ENCODE assay signal across 13 cellular contexts in genomic region chr14:68891851-68892660, GRCh38.
DNase-seq lines count a peak whose midpoint lies in the region; ATAC-seq and TF ChIP-seq lines count a peak whose summit lies in the region.
"Had no signal": no experiment of that assay in that cellular context is flagged by ENCODE, and none has a peak within 500 bp of the region (broad histone marks: within the 10 kb centered on the region; RNA-seq: fewer than 3 reads in every experiment).

No MANE protein-coding gene starts in this region.

- H3K36me3 Mint-ChIP-seq in chondrocyte (ENCODE audit: low read depth) (peaks cover 73% of the 10 kb centered on the region), H9 (ENCODE audit: insufficient read depth in 1 of 3, low read depth in 3 of 3) (peaks cover 50 to 97% (median 83%) of the 10 kb centered on the region in 3 experiments)

- in situ Hi-C loops in transverse colon (cut with MboI; ENCODE audit: low pct_ligation_motif_present in 1 of 4, low pct_unique_long_range_greater_than_20kb in 1 of 4, low sequenced_read_pairs in 3 of 4): no loop called here

- H3K36me3 ChIP-seq in mesodermal cell (ENCODE audit: control insufficient read depth, insufficient read depth, low read length) (peaks cover 96% of the 10 kb centered on the region), transverse colon (peaks cover 0 to 47% (median 14%) of the 10 kb centered on the region in 4 donors)

- ATAC-seq in GM19035 (IDR thresholded peaks at IDR 0.05; ENCODE audit: unreplicated experiment): no peak
- ATAC-seq: naive thymus-derived CD8-positive, alpha-beta T cell had no signal

- no peak overlapping the region for H3K4me2 ChIP-seq in H9 (ENCODE audit: insufficient read depth, insufficient read length, low read length)

- H3K9me3 ChIP-seq in mesodermal cell (ENCODE audit: control insufficient read depth, low read length) (no peaks in the 10 kb centered on the region), transverse colon (no peaks in the 10 kb centered on the region), H9 (ENCODE audit: control insufficient read depth, low read depth, low read length) (no peaks in the 10 kb centered on the region)

- no peak overlapping the region for H2BK12ac ChIP-seq in H9 (ENCODE audit: insufficient read length, low read depth, low read length)

- H3K4me1 Mint-ChIP-seq in chondrocyte (ENCODE audit: low read depth): peaks cover 92% of the 10 kb centered on the region
- H3K4me1 Mint-ChIP-seq in H9: no peaks in the 10 kb centered on the region

- H3K56ac ChIP-seq in H9 (ENCODE audit: insufficient read length, low read depth, low read length): no peak overlapping the region

- H3K4me3 Mint-ChIP-seq in chondrocyte (ENCODE audit: unreplicated experiment) (no peak overlapping the region), H9 (no peak overlapping the region)
- H3K4me3 Mint-ChIP-seq: dendritic cell treated with granulocyte-macrophage colony-stimulating factor and Interleukin-4, amounts not matched to agents 40 ng/mL and 50 ng/mL, for 4 days; naive thymus-derived CD8-positive, alpha-beta T cell had no signal

- TF ChIP-seq CTCF in chondrocyte (IDR thresholded peaks at IDR 0.05) (no peak), transverse colon (IDR thresholded peaks at IDR 0.05) (no peak), H9 (conservative IDR thresholded peaks at IDR 0.05) (no peak)

- no peak overlapping the region for H2AFZ ChIP-seq in H9 (ENCODE audit: low read length)

- DNase-seq in activated effector memory CD4-positive, alpha-beta T cell treated with anti-CD3 and anti-CD28 coated beads, Interleukin-2, amount 50 U/mL, for 16 hours: peak; percentile 34
- DNase-seq in activated effector memory CD4-positive, alpha-beta T cell treated with Interleukin-2 at 50 U/mL for 16 hours: no peak
- DNase-seq in chondrocyte (ENCODE audit: low spot score) (no peak), transverse colon (no peak), NOMO-1 treated with dmso at 0.1 percent for 144 hours (lab: John Stamatoyannopoulos, UW; ENCODE audit: unreplicated experiment) (no peak), H9 (no peak)
- DNase-seq: NCI-H2107 had no signal

- no peak overlapping the region; the same call in 1 of the 2 replicates for H3K14ac ChIP-seq in H9 (ENCODE audit: insufficient read depth, low read length)

- no peak for TF ChIP-seq POLR2A in transverse colon (IDR thresholded peaks at IDR 0.05)

- no peak overlapping the region for H3T11ph ChIP-seq in H9 (ENCODE audit: low read length)

- no peak overlapping the region for H4K91ac ChIP-seq in H9 (ENCODE audit: insufficient read length, low read depth, low read length)

- H4K20me1 ChIP-seq in H9 (ENCODE audit: control insufficient read depth, insufficient read depth, insufficient read length): no peaks in the 10 kb centered on the region

- 95 to 99% methylated on average over 13 to 18 of the region's 21 CpGs for WGBS in mesodermal cell (ENCODE audit: insufficient coverage in 2 of 2), 2 experiments
- 90% methylated on average over 2 to 18 of the region's 21 CpGs for whole genome bisulfite sequencing in transverse colon (ENCODE audit: low coverage in 1 of 2), 2 donors
- no CpG with 5 or more reads among the region's 21 CpGs for WGBS in H9 (ENCODE audit: extremely low coverage, insufficient read length, low lambda C conversion rate)

- H3K23me2 ChIP-seq in H9 (ENCODE audit: insufficient read length, low read depth, low read length, poor library complexity, severe bottlenecking): no peaks in the 10 kb centered on the region

- no peak for TF ChIP-seq EP300 in transverse colon (IDR thresholded peaks at IDR 0.05; ENCODE audit: low read depth)

- H2BK20ac ChIP-seq in H9 (ENCODE audit: low read depth, low read length, poor library complexity, severe bottlenecking): no peak overlapping the region

- H3K9ac ChIP-seq in H9 (ENCODE audit: extremely low read depth, insufficient read length, low read length): no peak overlapping the region

- H3K27ac ChIP-seq in mesodermal cell (ENCODE audit: low read depth, low read length, severe bottlenecking): peak overlapping the region; percentile 55
- peak overlapping the region; percentile 8 to 85 (median 64) for H3K27ac ChIP-seq in transverse colon
- H3K27ac ChIP-seq in H9 (ENCODE audit: insufficient read length, low read depth, low read length): no peak overlapping the region
- H3K27ac ChIP-seq: HL-60, SK-N-MC had no signal

- no peak overlapping the region for H4K8ac ChIP-seq in H9 (replicated peaks; ENCODE audit: insufficient read length, low read depth, low read length)

- H2AK5ac ChIP-seq in H9 (ENCODE audit: insufficient read length, low read length): no peak overlapping the region

- no peaks in the 10 kb centered on the region for H3K79me2 ChIP-seq in H9 (ENCODE audit: insufficient read depth, low read length)

- no peak overlapping the region for H4K5ac ChIP-seq in H9 (ENCODE audit: insufficient read length, low read depth, low read length)

- H3K9me3 Mint-ChIP-seq in chondrocyte (ENCODE audit: low read depth) (no peaks in the 10 kb centered on the region), H9 (no peaks in the 10 kb centered on the region; a peak in 1 of 5 replicates)
- H3K9me3 Mint-ChIP-seq: dendritic cell treated with granulocyte-macrophage colony-stimulating factor and Interleukin-4, amounts not matched to agents 40 ng/mL and 50 ng/mL, for 4 days; naive thymus-derived CD8-positive, alpha-beta T cell had no signal

- H2BK15ac ChIP-seq in H9 (ENCODE audit: low read depth, low read length): no peak overlapping the region

- no peak overlapping the region for H3K4ac ChIP-seq in H9 (ENCODE audit: low read depth, low read length)

- H2BK5ac ChIP-seq in H9 (ENCODE audit: insufficient read length, low read length): no peak overlapping the region

- peaks cover 36% of the 10 kb centered on the region for H3K4me1 ChIP-seq in mesodermal cell (ENCODE audit: control insufficient read depth, insufficient read depth, low read length, poor library complexity, severe bottlenecking)
- H3K4me1 ChIP-seq in transverse colon: peaks cover 0 to 4% (median 1%) of the 10 kb centered on the region in 4 donors
- no peaks in the 10 kb centered on the region for H3K4me1 ChIP-seq in H9 (ENCODE audit: insufficient read depth, low read length)

- no peak overlapping the region for H3K23ac ChIP-seq in H9 (ENCODE audit: insufficient read length, low read depth, low read length)

- H3K27ac Mint-ChIP-seq in chondrocyte (ENCODE audit: unreplicated experiment): peak overlapping the region; percentile 94
- 0 out of 7 replicates have a peak overlapping the region, but pooled peaks of 1 of the 3 experiments have one; percentile 17 for H3K27ac Mint-ChIP-seq in H9
- H3K27ac Mint-ChIP-seq: dendritic cell treated with granulocyte-macrophage colony-stimulating factor and Interleukin-4, amounts not matched to agents 40 ng/mL and 50 ng/mL, for 4 days had no signal

- no peaks in the 10 kb centered on the region for H3K79me1 ChIP-seq in H9 (ENCODE audit: insufficient read depth, low read depth, low read length, poor library complexity, severe bottlenecking)

- no peaks in the 10 kb centered on the region for H3K27me3 ChIP-seq in transverse colon
- no peaks in the 10 kb centered on the region for H3K27me3 ChIP-seq in H9 (ENCODE audit: insufficient read depth, low read length)

- intact Hi-C loops in transverse colon (cut with DNase I; ENCODE audit: low total_unique reads): no loop called here

- H3K27me3 Mint-ChIP-seq in chondrocyte (ENCODE audit: low read depth) (no peaks in the 10 kb centered on the region), H9 (ENCODE audit: low read depth) (no peaks in the 10 kb centered on the region)
- H3K27me3 Mint-ChIP-seq: dendritic cell treated with granulocyte-macrophage colony-stimulating factor and Interleukin-4, amounts not matched to agents 40 ng/mL and 50 ng/mL, for 4 days; naive thymus-derived CD8-positive, alpha-beta T cell had no signal

- no peak overlapping the region for H3K18ac ChIP-seq in H9 (ENCODE audit: insufficient read length, low read depth, low read length)

- no peak overlapping the region for H2BK120ac ChIP-seq in H9 (ENCODE audit: low read depth, low read length, poor library complexity, severe bottlenecking)

- H3K4me3 ChIP-seq in mesodermal cell (ENCODE audit: extremely low read depth, insufficient read depth, low read length, poor library complexity, severe bottlenecking) (no peak overlapping the region), transverse colon (no peak overlapping the region)
- H3K4me3 ChIP-seq: SK-N-MC had no signal
